ENCODE assay signal across 8 cellular contexts in genomic region chr10:113960617-113961260, GRCh38.
A peak's percentile ranks its signal among the peaks of the same experiment; 100 is the strongest.
DNase-seq lines count a peak whose midpoint lies in the region; ATAC-seq and TF ChIP-seq lines count a peak whose summit lies in the region.

No MANE protein-coding gene starts in this region.

- peak overlapping the region; percentile 72 to 83 (median 76) for H3K4me3 Mint-ChIP-seq in CD4-positive, CD25-positive, alpha-beta regulatory T cell
- peak overlapping the region; percentile 47 for H3K4me3 Mint-ChIP-seq in activated naive CD4-positive, alpha-beta T cell treated with anti-CD3 and anti-CD28 coated beads, Interleukin-2, amount 50 U/mL, for 24 hours
- no peak overlapping the region for H3K4me3 Mint-ChIP-seq in osteocyte (ENCODE audit: unreplicated experiment)

- peak overlapping the region; percentile 72 for H3K4me3 ChIP-seq in CD4-positive, CD25-positive, alpha-beta regulatory T cell (ENCODE audit: low read depth, low read length)
- H3K4me3 ChIP-seq in NB4 (ENCODE audit: low read depth, low read length) (no peak overlapping the region), psoas muscle (no peak overlapping the region)

- no peaks in the 10 kb centered on the region for H3K36me3 Mint-ChIP-seq in CD4-positive, CD25-positive, alpha-beta regulatory T cell
- H3K36me3 Mint-ChIP-seq in activated naive CD4-positive, alpha-beta T cell treated with anti-CD3 and anti-CD28 coated beads, Interleukin-2, amount 50 U/mL, for 24 hours: peaks cover 4% of the 10 kb centered on the region
- no peaks in the 10 kb centered on the region for H3K36me3 Mint-ChIP-seq in osteocyte (ENCODE audit: unreplicated experiment)

- H3K9me3 ChIP-seq in CD4-positive, CD25-positive, alpha-beta regulatory T cell (ENCODE audit: control insufficient read depth in 2 of 2, low read length in 2 of 2): peaks cover 2 to 4% of the 10 kb centered on the region in 2 experiments
- H3K9me3 ChIP-seq in psoas muscle: no peaks in the 10 kb centered on the region

- TF ChIP-seq POLR2A in NB4 (IDR thresholded peaks at IDR 0.05; ENCODE audit: extremely low read depth, insufficient read length): no peak

- peak overlapping the region; percentile 63 to 94 (median 86) for H3K27ac Mint-ChIP-seq in CD4-positive, CD25-positive, alpha-beta regulatory T cell
- peak overlapping the region; percentile 31 for H3K27ac Mint-ChIP-seq in activated naive CD4-positive, alpha-beta T cell treated with anti-CD3 and anti-CD28 coated beads, Interleukin-2, amount 50 U/mL, for 24 hours
- peak overlapping the region; percentile 90 for H3K27ac Mint-ChIP-seq in osteocyte (ENCODE audit: unreplicated experiment)

- peak; percentile 32 to 76 (median 72) for DNase-seq in CD4-positive, CD25-positive, alpha-beta regulatory T cell
- peak; percentile 66 for DNase-seq in NB4 (ENCODE audit: low read depth)
- no peak for DNase-seq in osteocyte (ENCODE audit: extremely low spot score, unreplicated experiment)
- no peak for DNase-seq in HuH-7.5 (ENCODE audit: low spot score)
- DNase-seq in psoas muscle: no peak

- WGBS in psoas muscle, 3 donors: 74 to 84% (median 74%) methylated on average over 12 of the region's 12 CpGs

- peak overlapping the region; percentile 71 for H3K27ac ChIP-seq in CD4-positive, CD25-positive, alpha-beta regulatory T cell (ENCODE audit: insufficient read depth, low read length, poor library complexity, severe bottlenecking)
- H3K27ac ChIP-seq in psoas muscle: no peak overlapping the region

- peaks cover 17 to 50% (median 40%) of the 10 kb centered on the region in 4 donors for H3K4me1 Mint-ChIP-seq in CD4-positive, CD25-positive, alpha-beta regulatory T cell
- H3K4me1 Mint-ChIP-seq in activated naive CD4-positive, alpha-beta T cell treated with anti-CD3 and anti-CD28 coated beads, Interleukin-2, amount 50 U/mL, for 24 hours: peaks cover 40% of the 10 kb centered on the region
- H3K4me1 Mint-ChIP-seq in osteocyte (ENCODE audit: unreplicated experiment): peaks cover 46% of the 10 kb centered on the region

- ATAC-seq in CD4-positive, CD25-positive, alpha-beta regulatory T cell (ENCODE audit: low read depth in 2 of 2): peak; percentile 32 to 37
- peak; percentile 50 for ATAC-seq in GM19035 (IDR thresholded peaks at IDR 0.05; ENCODE audit: unreplicated experiment)
- ATAC-seq in HG03342 (IDR thresholded peaks at IDR 0.05; ENCODE audit: unreplicated experiment): no peak
- no peak for ATAC-seq in psoas muscle

- intact Hi-C loops in psoas muscle (cut with DNase I): no loop called here

- H3K27me3 ChIP-seq in CD4-positive, CD25-positive, alpha-beta regulatory T cell (ENCODE audit: control insufficient read depth, insufficient read depth, low read length): no peaks in the 10 kb centered on the region
- H3K27me3 ChIP-seq in psoas muscle (ENCODE audit: insufficient read depth in 3 of 3, low read length in 2 of 3): no peaks in the 10 kb centered on the region

- no peak for TF ChIP-seq CTCF in NB4 (IDR thresholded peaks at IDR 0.05; ENCODE audit: low read depth, low read length)
- no peak for TF ChIP-seq CTCF in osteocyte (IDR thresholded peaks at IDR 0.05)
- TF ChIP-seq CTCF in psoas muscle (IDR thresholded peaks at IDR 0.05): no peak

- H3K36me3 ChIP-seq in CD4-positive, CD25-positive, alpha-beta regulatory T cell (ENCODE audit: control insufficient read depth, insufficient read depth, low read length): no peaks in the 10 kb centered on the region
- no peaks in the 10 kb centered on the region for H3K36me3 ChIP-seq in psoas muscle (ENCODE audit: insufficient read depth in 1 of 2, low read depth in 1 of 2)

- peaks cover 11% of the 10 kb centered on the region for H3K27me3 Mint-ChIP-seq in CD4-positive, CD25-positive, alpha-beta regulatory T cell
- peaks cover 1% of the 10 kb centered on the region for H3K27me3 Mint-ChIP-seq in activated naive CD4-positive, alpha-beta T cell treated with anti-CD3 and anti-CD28 coated beads, Interleukin-2, amount 50 U/mL, for 24 hours
- H3K27me3 Mint-ChIP-seq in osteocyte (ENCODE audit: unreplicated experiment): no peaks in the 10 kb centered on the region

- peaks cover 0 to 7% (median 0%) of the 10 kb centered on the region in 7 donors for H3K9me3 Mint-ChIP-seq in CD4-positive, CD25-positive, alpha-beta regulatory T cell
- H3K9me3 Mint-ChIP-seq in activated naive CD4-positive, alpha-beta T cell treated with anti-CD3 and anti-CD28 coated beads, Interleukin-2, amount 50 U/mL, for 24 hours: peaks cover 5% of the 10 kb centered on the region
- H3K9me3 Mint-ChIP-seq in osteocyte (ENCODE audit: unreplicated experiment): peaks cover 7% of the 10 kb centered on the region

- H3K4me1 ChIP-seq in CD4-positive, CD25-positive, alpha-beta regulatory T cell (ENCODE audit: control insufficient read depth, insufficient read depth, low read length, poor library complexity, severe bottlenecking): peaks cover 29% of the 10 kb centered on the region
- H3K4me1 ChIP-seq in psoas muscle: no peaks in the 10 kb centered on the region

Comparison
In these comparisons a context has a peak if more than half of its experiments do, and no peak if none do; other contexts are left out.
1. ATAC-seq: peak in CD4-positive, CD25-positive, alpha-beta regulatory T cell (2 of 2) and GM19035 (single experiment); none in HG03342 (single experiment) and psoas muscle (0 of 4).
2. DNase-seq: peak in CD4-positive, CD25-positive, alpha-beta regulatory T cell (3 of 3) and NB4 (single experiment); none in osteocyte (single experiment), HuH-7.5 (single experiment) and psoas muscle (0 of 2).
3. H3K27ac Mint-ChIP-seq: peak in every context shown above with its lines; median percentile 90 in osteocyte; 86 in CD4-positive, CD25-positive, alpha-beta regulatory T cell; 31 in activated naive CD4-positive, alpha-beta T cell treated with anti-CD3 and anti-CD28 coated beads, Interleukin-2, amount 50 U/mL, for 24 hours.